ENCODE assay signal across 24 cellular contexts in genomic region chr11:120501976-120502755, GRCh38. TPM values are rescaled to one million over a fixed set of nuclear protein-coding genes. Genes with fewer than 3 reads are reported as not detected.
DNase-seq lines count a peak whose midpoint lies in the region; ATAC-seq and TF ChIP-seq lines count a peak whose summit lies in the region.
"Had no signal": no experiment of that assay in that cellular context is flagged by ENCODE, and none has a peak within 500 bp of the region (broad histone marks: within the 10 kb centered on the region; RNA-seq: fewer than 3 reads in every experiment).

No MANE protein-coding gene starts in this region.

- H3T11ph ChIP-seq in H9 (ENCODE audit: low read length) = no peak overlapping the region

- H3K4me1 Mint-ChIP-seq in H9 = peaks cover 38 to 58% of the 10 kb centered on the region in 2 experiments
- H3K4me1 Mint-ChIP-seq: CD4-positive, CD25-positive, alpha-beta regulatory T cell; T-helper 17 cell had no signal

- H3K4me3 ChIP-seq in epithelial cell of proximal tubule (ENCODE audit: low read depth, low read length) (no peak overlapping the region), osteoblast (ENCODE audit: insufficient read depth, low read length) (no peak overlapping the region)
- H3K4me3 ChIP-seq: BLaER1, SK-N-MC had no signal

- no peak overlapping the region for H2AK5ac ChIP-seq in H9 (ENCODE audit: insufficient read length, low read length)

- ATAC-seq in SK-N-SH treated with all-trans-retinoic acid at 6 μM for 48 hours (no peak), HG03175 (IDR thresholded peaks at IDR 0.05; ENCODE audit: unreplicated experiment) (no peak), HG03159 (IDR thresholded peaks at IDR 0.05; ENCODE audit: unreplicated experiment) (no peak)
- ATAC-seq: T-helper 17 cell had no signal

- TF ChIP-seq CTCF in H9 (conservative IDR thresholded peaks at IDR 0.05) (no peak), epithelial cell of proximal tubule (conservative IDR thresholded peaks at IDR 0.05; ENCODE audit: low read depth, low read length) (no peak), osteoblast (IDR thresholded peaks at IDR 0.05; ENCODE audit: extremely low read depth, low read depth, low read length) (no peak)

- H4K91ac ChIP-seq in H9 (ENCODE audit: insufficient read length, low read depth, low read length) = no peak overlapping the region

- no peak overlapping the region for H2BK120ac ChIP-seq in H9 (ENCODE audit: low read depth, low read length, poor library complexity, severe bottlenecking)

- H3K18ac ChIP-seq in H9 (ENCODE audit: insufficient read length, low read depth, low read length) = no peak overlapping the region

- no peaks in the 10 kb centered on the region for H3K36me3 ChIP-seq in osteoblast (ENCODE audit: insufficient read depth, low read length)
- H3K36me3 ChIP-seq: BLaER1 had no signal

- H3K14ac ChIP-seq in H9 (ENCODE audit: insufficient read depth, low read length) = no peak overlapping the region

- H3K79me2 ChIP-seq in H9 (ENCODE audit: insufficient read depth, low read length) (no peaks in the 10 kb centered on the region), osteoblast (ENCODE audit: insufficient read depth, low read length) (no peaks in the 10 kb centered on the region)

- no peak overlapping the region for H2BK20ac ChIP-seq in H9 (ENCODE audit: low read depth, low read length, poor library complexity, severe bottlenecking)

- no peak overlapping the region for H3K23ac ChIP-seq in H9 (ENCODE audit: insufficient read length, low read depth, low read length)

- H3K4me3 Mint-ChIP-seq in H9 = no peak overlapping the region; a peak in 1 of 5 replicates
- H3K4me3 Mint-ChIP-seq: CD4-positive, CD25-positive, alpha-beta regulatory T cell; T-helper 17 cell had no signal

- H2AFZ ChIP-seq in H9 (ENCODE audit: low read length) = no peak overlapping the region
- H2AFZ ChIP-seq in osteoblast (ENCODE audit: low read length) = no peak overlapping the region

- no peaks in the 10 kb centered on the region; the same call in none of the 2 replicates for H3K27me3 Mint-ChIP-seq in H9 (ENCODE audit: low read depth)

- DNase-seq in H9 (no peak), NCI-H69 (lab: John Stamatoyannopoulos, UW) (peak; percentile 22), epithelial cell of proximal tubule (ENCODE audit: low read depth) (peak; percentile 10), osteoblast (ENCODE audit: insufficient read length, low spot score, missing footprints) (peak; percentile 48), T-helper 2 cell (no peak)
- DNase-seq: CD4-positive, CD25-positive, alpha-beta regulatory T cell; GOT3; IMR-90; KG1; NCI-H1048; NCI-H1694 treated with DMSO at 0.1 percent for 48 hours; NCI-H2081; NCI-H2171; NCI-H226; NCI-H510A; NCI-H748 treated with DMSO at 0.1 percent for 48 hours; SHP77 treated with DMSO at 0.1 percent for 48 hours; T-helper 17 cell had no signal

- H3K9me3 ChIP-seq in H9 (ENCODE audit: control insufficient read depth, low read depth, low read length) = no peaks in the 10 kb centered on the region
- no peaks in the 10 kb centered on the region for H3K9me3 ChIP-seq in osteoblast (ENCODE audit: low read depth, low read length)
- H3K9me3 ChIP-seq: BLaER1 had no signal

- H3K79me1 ChIP-seq in H9 (ENCODE audit: insufficient read depth, low read depth, low read length, poor library complexity, severe bottlenecking) = no peaks in the 10 kb centered on the region

- no peak overlapping the region for H3K9ac ChIP-seq in H9 (ENCODE audit: extremely low read depth, insufficient read length, low read length)
- H3K9ac ChIP-seq: BLaER1 had no signal

- no peak overlapping the region for H2BK15ac ChIP-seq in H9 (ENCODE audit: low read depth, low read length)

- H3K56ac ChIP-seq in H9 (ENCODE audit: insufficient read length, low read depth, low read length) = no peak overlapping the region

- peaks cover 9% of the 10 kb centered on the region; the same call in 1 of the 2 replicates for H3K4me1 ChIP-seq in H9 (ENCODE audit: insufficient read depth, low read length)
- H3K4me1 ChIP-seq in osteoblast (ENCODE audit: insufficient read depth, low read length) = peaks cover 6% of the 10 kb centered on the region

- H3K9me3 Mint-ChIP-seq in H9 = no peaks in the 10 kb centered on the region

- no peak overlapping the region for H4K5ac ChIP-seq in H9 (ENCODE audit: insufficient read length, low read depth, low read length)

- peak overlapping the region in 2 of 3 experiments; percentile 25 to 71; a peak in 3 of 7 replicates for H3K27ac Mint-ChIP-seq in H9
- H3K27ac Mint-ChIP-seq: CD4-positive, CD25-positive, alpha-beta regulatory T cell; T-helper 17 cell had no signal

- no peak overlapping the region for H2BK5ac ChIP-seq in H9 (ENCODE audit: insufficient read length, low read length)

- no peak overlapping the region for H3K4me2 ChIP-seq in H9 (ENCODE audit: insufficient read depth, insufficient read length, low read length)
- H3K4me2 ChIP-seq in osteoblast (ENCODE audit: insufficient read depth, low read length) = no peak overlapping the region
- H3K4me2 ChIP-seq: BLaER1 had no signal

- no peak overlapping the region for H4K8ac ChIP-seq in H9 (replicated peaks; ENCODE audit: insufficient read length, low read depth, low read length)

- no peak overlapping the region for H2BK12ac ChIP-seq in H9 (ENCODE audit: insufficient read length, low read depth, low read length)

- no peaks in the 10 kb centered on the region for H3K23me2 ChIP-seq in H9 (ENCODE audit: insufficient read length, low read depth, low read length, poor library complexity, severe bottlenecking)

- no peaks in the 10 kb centered on the region for H3K36me3 Mint-ChIP-seq in H9 (ENCODE audit: insufficient read depth in 1 of 3, low read depth in 3 of 3)
- H3K36me3 Mint-ChIP-seq: CD4-positive, CD25-positive, alpha-beta regulatory T cell had no signal

- H3K27ac ChIP-seq in H9 (ENCODE audit: insufficient read length, low read depth, low read length) = no peak overlapping the region
- no peak overlapping the region for H3K27ac ChIP-seq in osteoblast (ENCODE audit: low read depth, low read length)
- H3K27ac ChIP-seq: BLaER1, SK-N-MC had no signal

- no peak overlapping the region for H3K4ac ChIP-seq in H9 (ENCODE audit: low read depth, low read length)

- no peaks in the 10 kb centered on the region for H3K27me3 ChIP-seq in H9 (ENCODE audit: insufficient read depth, low read length)
- H3K27me3 ChIP-seq in osteoblast (ENCODE audit: insufficient read depth, low read length) = peaks cover 17% of the 10 kb centered on the region
- H3K27me3 ChIP-seq: BLaER1 had no signal

- no CpG with 5 or more reads among the region's 5 CpGs for WGBS in H9 (ENCODE audit: extremely low coverage, insufficient read length, low lambda C conversion rate)

- H4K20me1 ChIP-seq in H9 (ENCODE audit: control insufficient read depth, insufficient read depth, insufficient read length) (no peaks in the 10 kb centered on the region), osteoblast (ENCODE audit: insufficient read depth, low read length) (no peaks in the 10 kb centered on the region)
- H4K20me1 ChIP-seq: BLaER1 had no signal

TF ChIP-seq in SK-N-SH treated with all-trans-retinoic acid at 6 μM for 48 hours, 23 proteins besides CTCF, POLR2A, EP300 and RAD21:
- TF ChIP-seq CSRNP3 (CRISPR knock-in tag; IDR thresholded peaks at IDR 0.05) (no peak), TCF4 (CRISPR knock-in tag; IDR thresholded peaks at IDR 0.05; ENCODE audit: borderline replicate concordance) (no peak), PPARA (CRISPR knock-in tag; IDR thresholded peaks at IDR 0.05; ENCODE audit: borderline replicate concordance) (no peak), TSHZ2 (CRISPR knock-in tag; IDR thresholded peaks at IDR 0.05) (no peak)

RNA-seq across cellular contexts. Expression of gene GRIK4, which starts 9.4 kb away (rescaled TPM):
- total RNA-seq in H9 (2021) (2.2 and 2.3 TPM in 2 replicates), epithelial cell of proximal tubule (0.06 and 0.07 TPM in 2 replicates), osteoblast (under 0.01 and 0.29 TPM in 2 replicates)
- total RNA-seq: CD4-positive, CD25-positive, alpha-beta regulatory T cell; HT1080 had no signal

Comparison
In these comparisons a context has a peak if more than half of its experiments do, and no peak if none do; other contexts are left out.
1. DNase-seq: peak in NCI-H69 (single experiment), epithelial cell of proximal tubule (single experiment) and osteoblast (single experiment); none in H9 (single experiment) and T-helper 2 cell (0 of 5).